Comparison of ENCODE assay signal across 8 cellular contexts in genomic region chr4:100848865-100849264, GRCh38.
DNase-seq lines count a peak whose midpoint lies in the region; ATAC-seq, FAIRE-seq and TF ChIP-seq lines count a peak whose summit lies in the region.

No MANE protein-coding gene starts in this region.

- no peaks in the 10 kb centered on the region for H3K36me3 ChIP-seq in DND-41 (ENCODE audit: insufficient read depth, low read length)
- no peaks in the 10 kb centered on the region for H3K36me3 ChIP-seq in bronchial epithelial cell (ENCODE audit: control insufficient read depth, insufficient read depth, low read length)

- ATAC-seq in DND-41 (ENCODE audit: insufficient read depth, low read depth) (peak; percentile 66; the same call in 2 of the 3 replicates), GM19372 (IDR thresholded peaks at IDR 0.05; ENCODE audit: low read depth, unreplicated experiment) (peak; percentile 70), HG03378 (IDR thresholded peaks at IDR 0.05; ENCODE audit: unreplicated experiment) (peak; percentile 79), Right ventricle myocardium inferior (no peak)

- no peaks in the 10 kb centered on the region for H4K20me1 ChIP-seq in DND-41 (ENCODE audit: insufficient read depth, low read length)

- no peak overlapping the region for H3K9ac ChIP-seq in DND-41 (ENCODE audit: low read depth, low read length)

- no peaks in the 10 kb centered on the region for H3K36me3 Mint-ChIP-seq in nephron progenitor cell (ENCODE audit: low read depth)

- no peaks in the 10 kb centered on the region for H3K79me2 ChIP-seq in DND-41 (ENCODE audit: insufficient read depth, low read length)

- H3K4me1 Mint-ChIP-seq in nephron progenitor cell = no peaks in the 10 kb centered on the region

- FAIRE-seq in bronchial epithelial cell (lab: Jason Lieb, UNC) = no peak

- TF ChIP-seq CTCF in DND-41 (IDR thresholded peaks at IDR 0.05; ENCODE audit: borderline replicate concordance, extremely low read depth, low read length, poor library complexity, severe bottlenecking) (peak; percentile 50), bronchial epithelial cell (IDR thresholded peaks at IDR 0.05; ENCODE audit: insufficient read depth, low read length, severe bottlenecking) (peak; percentile 33), nephron progenitor cell (IDR thresholded peaks at IDR 0.05) (no peak)

- no peak overlapping the region for H3K27ac Mint-ChIP-seq in nephron progenitor cell

- H3K27me3 Mint-ChIP-seq in nephron progenitor cell (ENCODE audit: low read depth, poor library complexity) = no peaks in the 10 kb centered on the region

- H2AFZ ChIP-seq in DND-41 (ENCODE audit: low read depth, low read length) = no peak overlapping the region

- H3K4me3 ChIP-seq in DND-41 (ENCODE audit: low read depth in 1 of 2, low read length in 2 of 2) (no peak overlapping the region), bronchial epithelial cell (ENCODE audit: low read depth, low read length) (no peak overlapping the region)

- no peaks in the 10 kb centered on the region for H3K9me3 Mint-ChIP-seq in nephron progenitor cell

- H3K9me3 ChIP-seq in DND-41 (ENCODE audit: insufficient read depth, low read length, severe bottlenecking) = no peaks in the 10 kb centered on the region

- intact Hi-C loops in Right ventricle myocardium inferior (cut with DNase I) = no loop called here

- no peak overlapping the region for H3K4me3 Mint-ChIP-seq in nephron progenitor cell

- DNase-seq in DND-41 (peak; percentile 8), bronchial epithelial cell (ENCODE audit: low read depth) (no peak), GM19238 (ENCODE audit: insufficient read length, low spot score) (no peak), SK-N-DZ (ENCODE audit: low spot score) (no peak), Right ventricle myocardium inferior (ENCODE audit: missing footprints) (no peak), nephron progenitor cell (no peak)

- H3K27me3 ChIP-seq in DND-41 (ENCODE audit: insufficient read depth, low read length, poor library complexity) (no peaks in the 10 kb centered on the region), bronchial epithelial cell (ENCODE audit: control insufficient read depth, insufficient read depth, low read length) (no peaks in the 10 kb centered on the region)

- H3K4me2 ChIP-seq in DND-41 (ENCODE audit: insufficient read depth, low read length) = no peak overlapping the region

- no peaks in the 10 kb centered on the region for H3K4me1 ChIP-seq in DND-41 (ENCODE audit: insufficient read depth, low read length)

- H3K27ac ChIP-seq in DND-41 (ENCODE audit: low read length) = no peak overlapping the region
